3 cellular contexts compared by ENCODE assay signal in the genomic region with DNA sequence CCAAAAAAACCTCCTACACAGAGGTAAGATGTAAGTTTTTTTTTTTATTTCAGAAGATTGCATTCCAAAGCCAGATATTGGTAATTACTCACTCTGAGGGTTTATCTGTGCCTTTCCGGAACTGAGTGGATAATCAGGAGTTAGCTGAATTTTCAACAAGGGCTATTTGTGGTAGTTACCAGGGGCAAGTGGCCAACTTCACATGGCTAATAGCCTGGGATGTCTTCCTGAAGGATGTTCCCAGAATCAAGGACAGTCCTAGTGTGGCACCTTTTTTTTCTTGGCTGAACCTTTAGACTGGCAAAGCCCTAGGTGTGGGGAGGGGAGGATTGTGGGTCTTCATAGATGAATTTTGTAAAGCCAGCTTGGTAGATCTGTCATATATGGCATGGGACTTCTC.
A peak's percentile ranks its signal among the peaks of the same experiment; 100 is the strongest.
TF ChIP-seq lines count a peak whose summit lies in the region.

No MANE protein-coding gene starts in this region.

TF ChIP-seq in SK-N-SH, 30 proteins besides CTCF, POLR2A, EP300 and RAD21:
- TF ChIP-seq FOXM1 (IDR thresholded peaks at IDR 0.05; ENCODE audit: low read depth) (no peak), MXI1 (IDR thresholded peaks at IDR 0.05; ENCODE audit: low read depth, low read length) (no peak), EZH2phosphoT487 (IDR thresholded peaks at IDR 0.05; ENCODE audit: borderline replicate concordance, low read depth) (no peak), GABPA (IDR thresholded peaks at IDR 0.05; ENCODE audit: low read depth) (no peak), RFX5 (IDR thresholded peaks at IDR 0.05; ENCODE audit: low read length) (no peak), YY1 (IDR thresholded peaks at IDR 0.05; ENCODE audit: low read depth) (no peak), SMC3 (IDR thresholded peaks at IDR 0.05; ENCODE audit: low read depth, low read length) (no peak)

TF ChIP-seq in SK-N-SH treated with all-trans-retinoic acid at 6 μM for 48 hours, 23 proteins besides CTCF, POLR2A, EP300 and RAD21:
- TF ChIP-seq, protein P1, sequence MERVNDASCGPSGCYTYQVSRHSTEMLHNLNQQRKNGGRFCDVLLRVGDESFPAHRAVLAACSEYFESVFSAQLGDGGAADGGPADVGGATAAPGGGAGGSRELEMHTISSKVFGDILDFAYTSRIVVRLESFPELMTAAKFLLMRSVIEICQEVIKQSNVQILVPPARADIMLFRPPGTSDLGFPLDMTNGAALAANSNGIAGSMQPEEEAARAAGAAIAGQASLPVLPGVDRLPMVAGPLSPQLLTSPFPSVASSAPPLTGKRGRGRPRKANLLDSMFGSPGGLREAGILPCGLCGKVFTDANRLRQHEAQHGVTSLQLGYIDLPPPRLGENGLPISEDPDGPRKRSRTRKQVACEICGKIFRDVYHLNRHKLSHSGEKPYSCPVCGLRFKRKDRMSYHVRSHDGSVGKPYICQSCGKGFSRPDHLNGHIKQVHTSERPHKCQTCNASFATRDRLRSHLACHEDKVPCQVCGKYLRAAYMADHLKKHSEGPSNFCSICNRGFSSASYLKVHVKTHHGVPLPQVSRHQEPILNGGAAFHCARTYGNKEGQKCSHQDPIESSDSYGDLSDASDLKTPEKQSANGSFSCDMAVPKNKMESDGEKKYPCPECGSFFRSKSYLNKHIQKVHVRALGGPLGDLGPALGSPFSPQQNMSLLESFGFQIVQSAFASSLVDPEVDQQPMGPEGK (CRISPR knock-in tag; IDR thresholded peaks at IDR 0.05; ENCODE audit: borderline replicate concordance) = no peak
- TF ChIP-seq TOX (CRISPR knock-in tag; IDR thresholded peaks at IDR 0.05; ENCODE audit: borderline replicate concordance) (no peak), CSDC2 (CRISPR knock-in tag; IDR thresholded peaks at IDR 0.05) (no peak), BACH2 (CRISPR knock-in tag; IDR thresholded peaks at IDR 0.05; ENCODE audit: borderline replicate concordance) (no peak), TCF4 (CRISPR knock-in tag; IDR thresholded peaks at IDR 0.05; ENCODE audit: borderline replicate concordance) (no peak), ZC3H10 (CRISPR knock-in tag; IDR thresholded peaks at IDR 0.05) (no peak), ZNF70 (CRISPR knock-in tag; IDR thresholded peaks at IDR 0.05) (no peak), ZNF565 (CRISPR knock-in tag; conservative IDR thresholded peaks at IDR 0.05; ENCODE audit: low read depth) (no peak), ESRRG (CRISPR knock-in tag; IDR thresholded peaks at IDR 0.05) (no peak), ISL1 (CRISPR knock-in tag; IDR thresholded peaks at IDR 0.05) (no peak), ZFP3 (CRISPR knock-in tag; IDR thresholded peaks at IDR 0.05) (no peak), PPARA (CRISPR knock-in tag; IDR thresholded peaks at IDR 0.05; ENCODE audit: borderline replicate concordance) (no peak), ARNTL (CRISPR knock-in tag; IDR thresholded peaks at IDR 0.05; ENCODE audit: borderline replicate concordance, low read depth) (no peak), SNAI2 (CRISPR knock-in tag; IDR thresholded peaks at IDR 0.05) (no peak), OSR1 (CRISPR knock-in tag; IDR thresholded peaks at IDR 0.05) (no peak)
- TF ChIP-seq, protein P2, sequence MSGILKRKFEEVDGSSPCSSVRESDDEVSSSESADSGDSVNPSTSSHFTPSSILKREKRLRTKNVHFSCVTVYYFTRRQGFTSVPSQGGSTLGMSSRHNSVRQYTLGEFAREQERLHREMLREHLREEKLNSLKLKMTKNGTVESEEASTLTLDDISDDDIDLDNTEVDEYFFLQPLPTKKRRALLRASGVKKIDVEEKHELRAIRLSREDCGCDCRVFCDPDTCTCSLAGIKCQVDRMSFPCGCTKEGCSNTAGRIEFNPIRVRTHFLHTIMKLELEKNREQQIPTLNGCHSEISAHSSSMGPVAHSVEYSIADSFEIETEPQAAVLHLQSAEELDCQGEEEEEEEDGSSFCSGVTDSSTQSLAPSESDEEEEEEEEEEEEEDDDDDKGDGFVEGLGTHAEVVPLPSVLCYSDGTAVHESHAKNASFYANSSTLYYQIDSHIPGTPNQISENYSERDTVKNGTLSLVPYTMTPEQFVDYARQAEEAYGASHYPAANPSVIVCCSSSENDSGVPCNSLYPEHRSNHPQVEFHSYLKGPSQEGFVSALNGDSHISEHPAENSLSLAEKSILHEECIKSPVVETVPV (CRISPR knock-in tag; IDR thresholded peaks at IDR 0.05) = no peak
- TF ChIP-seq, protein P3, sequence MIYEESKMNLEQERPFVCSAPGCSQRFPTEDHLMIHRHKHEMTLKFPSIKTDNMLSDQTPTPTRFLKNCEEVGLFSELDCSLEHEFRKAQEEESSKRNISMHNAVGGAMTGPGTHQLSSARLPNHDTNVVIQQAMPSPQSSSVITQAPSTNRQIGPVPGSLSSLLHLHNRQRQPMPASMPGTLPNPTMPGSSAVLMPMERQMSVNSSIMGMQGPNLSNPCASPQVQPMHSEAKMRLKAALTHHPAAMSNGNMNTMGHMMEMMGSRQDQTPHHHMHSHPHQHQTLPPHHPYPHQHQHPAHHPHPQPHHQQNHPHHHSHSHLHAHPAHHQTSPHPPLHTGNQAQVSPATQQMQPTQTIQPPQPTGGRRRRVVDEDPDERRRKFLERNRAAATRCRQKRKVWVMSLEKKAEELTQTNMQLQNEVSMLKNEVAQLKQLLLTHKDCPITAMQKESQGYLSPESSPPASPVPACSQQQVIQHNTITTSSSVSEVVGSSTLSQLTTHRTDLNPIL (CRISPR knock-in tag; IDR thresholded peaks at IDR 0.05; ENCODE audit: low read depth) = no peak
TF ChIP-seq in SK-N-SH treated with all-trans-retinoic acid at 6 μM for 48 hours: peak in this region for 0.

TF ChIP-seq in HepG2, 621 proteins besides CTCF, POLR2A, EP300 and RAD21:
- TF ChIP-seq, protein P4, sequence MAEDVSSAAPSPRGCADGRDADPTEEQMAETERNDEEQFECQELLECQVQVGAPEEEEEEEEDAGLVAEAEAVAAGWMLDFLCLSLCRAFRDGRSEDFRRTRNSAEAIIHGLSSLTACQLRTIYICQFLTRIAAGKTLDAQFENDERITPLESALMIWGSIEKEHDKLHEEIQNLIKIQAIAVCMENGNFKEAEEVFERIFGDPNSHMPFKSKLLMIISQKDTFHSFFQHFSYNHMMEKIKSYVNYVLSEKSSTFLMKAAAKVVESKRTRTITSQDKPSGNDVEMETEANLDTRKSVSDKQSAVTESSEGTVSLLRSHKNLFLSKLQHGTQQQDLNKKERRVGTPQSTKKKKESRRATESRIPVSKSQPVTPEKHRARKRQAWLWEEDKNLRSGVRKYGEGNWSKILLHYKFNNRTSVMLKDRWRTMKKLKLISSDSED (CRISPR knock-in tag; IDR thresholded peaks at IDR 0.05) = no peak
- TF ChIP-seq, protein P5, sequence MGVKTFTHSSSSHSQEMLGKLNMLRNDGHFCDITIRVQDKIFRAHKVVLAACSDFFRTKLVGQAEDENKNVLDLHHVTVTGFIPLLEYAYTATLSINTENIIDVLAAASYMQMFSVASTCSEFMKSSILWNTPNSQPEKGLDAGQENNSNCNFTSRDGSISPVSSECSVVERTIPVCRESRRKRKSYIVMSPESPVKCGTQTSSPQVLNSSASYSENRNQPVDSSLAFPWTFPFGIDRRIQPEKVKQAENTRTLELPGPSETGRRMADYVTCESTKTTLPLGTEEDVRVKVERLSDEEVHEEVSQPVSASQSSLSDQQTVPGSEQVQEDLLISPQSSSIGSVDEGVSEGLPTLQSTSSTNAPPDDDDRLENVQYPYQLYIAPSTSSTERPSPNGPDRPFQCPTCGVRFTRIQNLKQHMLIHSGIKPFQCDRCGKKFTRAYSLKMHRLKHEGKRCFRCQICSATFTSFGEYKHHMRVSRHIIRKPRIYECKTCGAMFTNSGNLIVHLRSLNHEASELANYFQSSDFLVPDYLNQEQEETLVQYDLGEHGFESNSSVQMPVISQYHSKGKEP (CRISPR knock-in tag; IDR thresholded peaks at IDR 0.05) = no peak
- TF ChIP-seq RBM22 (optimal IDR thresholded peaks at IDR 0.05; ENCODE audit: low read length) (peak; percentile 60), RBFOX2 (IDR thresholded peaks at IDR 0.05; ENCODE audit: low read depth, low read length) (0 out of 2 replicates have a peak, but pooled peaks have one; percentile 6)
